8 cellular contexts compared by ENCODE assay signal in the genomic region with DNA sequence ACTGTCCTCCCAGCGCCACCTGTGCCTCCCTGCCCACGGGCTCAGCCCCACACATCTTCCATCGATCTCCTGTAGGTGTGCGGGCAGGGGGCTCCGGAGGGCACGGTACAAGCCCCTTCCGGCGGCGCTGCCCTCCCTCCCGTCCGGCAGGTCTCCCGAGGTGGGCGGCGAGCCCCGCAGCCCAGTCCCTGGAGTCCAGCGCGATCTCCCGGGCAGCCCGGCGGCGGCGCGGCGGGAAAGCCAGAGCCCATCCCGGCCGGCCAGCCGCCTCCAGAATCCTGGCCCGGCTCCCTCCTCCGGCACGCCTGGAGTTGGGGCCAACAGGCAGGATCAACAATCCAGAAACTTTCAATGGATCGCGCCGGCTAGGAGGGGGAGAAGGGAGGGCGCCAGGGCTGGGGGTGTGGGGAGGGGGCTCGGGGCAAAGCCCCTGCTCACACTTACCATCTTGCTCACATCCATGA.
DNase-seq lines count a peak whose midpoint lies in the region; ATAC-seq, FAIRE-seq and TF ChIP-seq lines count a peak whose summit lies in the region.

No MANE protein-coding gene starts in this region.

- H4K91ac ChIP-seq in trophoblast cell (ENCODE audit: low read depth, low read length): peak overlapping the region; percentile 39

- peak overlapping the region; percentile 69 for H2AK5ac ChIP-seq in trophoblast cell (ENCODE audit: low read length)

- peak overlapping the region; percentile 24 for H3K4ac ChIP-seq in trophoblast cell (ENCODE audit: low read depth, low read length)

- H3K36me3 ChIP-seq in HUES64 (ENCODE audit: insufficient read depth, low read length) (peaks cover 13% of the 10 kb centered on the region), adrenal gland (replicated peaks in 1 of 2) (no peaks in the 10 kb centered on the region), trophoblast cell (ENCODE audit: control insufficient read depth in 1 of 2, insufficient read depth in 2 of 2, low read length in 2 of 2) (no peaks in the 10 kb centered on the region)

- no peak for TF ChIP-seq POLR2A in adrenal gland (IDR thresholded peaks at IDR 0.05)

- H2BK12ac ChIP-seq in trophoblast cell (ENCODE audit: low read length): no peak overlapping the region

- intact Hi-C loops in adrenal gland (cut with DNase I): no loop called here
- intact Hi-C loops in left ventricle myocardium superior (cut with micrococcal nuclease): no loop called here

- peak overlapping the region; percentile 84 for H3K4me3 ChIP-seq in HUES64 (ENCODE audit: low read length)
- peak overlapping the region in 2 of 4 donors; percentile 67 to 93 for H3K4me3 ChIP-seq in adrenal gland
- peak overlapping the region; percentile 72 for H3K4me3 ChIP-seq in trophoblast cell (ENCODE audit: low read depth, low read length)

- under 1% methylated on average over 30 of the region's 35 CpGs for WGBS in HUES64
- WGBS in adrenal gland, 4 donors: 2 to 5% (median 2%) methylated on average over 8 to 35 of the region's 35 CpGs; no CpG with 5 or more reads in 1 of the 4 donors
- no CpG with 5 or more reads among the region's 35 CpGs for whole genome bisulfite sequencing in trophoblast cell (ENCODE audit: extremely low coverage, insufficient coverage, insufficient read length)

- peak overlapping the region; percentile 76 for H2AFZ ChIP-seq in trophoblast cell (ENCODE audit: insufficient read depth, low read length, poor library complexity)

- H3K79me1 ChIP-seq in trophoblast cell (ENCODE audit: low read length): peaks cover 14% of the 10 kb centered on the region

- H4K8ac ChIP-seq in trophoblast cell (ENCODE audit: low read depth, low read length): peak overlapping the region; percentile 46

- H3K27ac ChIP-seq in HUES64 (ENCODE audit: low read depth, low read length) (peak overlapping the region; percentile 99), adrenal gland (peak overlapping the region in 3 of 5 donors; percentile 30 to 89 (median 62)), trophoblast cell (ENCODE audit: low read depth, low read length) (peak overlapping the region; percentile 28)

- peak overlapping the region; percentile 64 for H3K14ac ChIP-seq in trophoblast cell (ENCODE audit: low read length)

- FAIRE-seq in HTR-8/SVneo (lab: Jason Lieb, UNC): no peak

- H3K9ac ChIP-seq in HUES64 (ENCODE audit: low read depth, low read length): peak overlapping the region; percentile 85
- peak overlapping the region; percentile 45 for H3K9ac ChIP-seq in trophoblast cell (ENCODE audit: low read length)

- H3K23ac ChIP-seq in trophoblast cell (ENCODE audit: low read length): no peak overlapping the region

- peak overlapping the region; percentile 63 for H4K12ac ChIP-seq in trophoblast cell (ENCODE audit: low read depth, low read length)

- H3K4me1 ChIP-seq in HUES64 (ENCODE audit: insufficient read depth, low read length): peaks cover 13% of the 10 kb centered on the region; the same call in 1 of the 2 replicates
- peaks cover 6 to 13% of the 10 kb centered on the region in 2 donors for H3K4me1 ChIP-seq in adrenal gland (replicated peaks in 1 of 2)
- peaks cover 6 to 12% of the 10 kb centered on the region in 2 experiments for H3K4me1 ChIP-seq in trophoblast cell (ENCODE audit: control insufficient read depth in 1 of 2, insufficient read depth in 2 of 2, low read length in 2 of 2)

- H2BK5ac ChIP-seq in trophoblast cell (ENCODE audit: low read depth, low read length, poor library complexity): no peak overlapping the region

- peak; percentile 81 for ATAC-seq in left ventricle myocardium superior

- peak overlapping the region; percentile 81 for H3K18ac ChIP-seq in trophoblast cell (ENCODE audit: low read length)

- H3K4me2 ChIP-seq in trophoblast cell (ENCODE audit: low read length): peak overlapping the region; percentile 76

- peak; percentile 20 for DNase-seq in CD1c-positive myeloid dendritic cell (ENCODE audit: extremely low spot score)
- DNase-seq in adrenal gland: peak; percentile 34 to 66 (median 57)
- DNase-seq in left ventricle myocardium superior: peak; percentile 79
- DNase-seq in trophoblast cell: peak in 1 of 2 donors; percentile 48
- no peak for DNase-seq in activated effector memory CD4-positive, alpha-beta T cell treated with Interleukin-2 at 50 U/mL for 16 hours
- DNase-seq in stimulated activated CD8-positive, alpha-beta memory T cell treated with anti-CD3 and anti-CD28 coated beads, Interleukin-4, amount 100 ng/mL, for 48 hours: no peak
- DNase-seq in HTR-8/SVneo (ENCODE audit: insufficient read length, low spot score): no peak

- peaks cover 6% of the 10 kb centered on the region for H3K79me2 ChIP-seq in trophoblast cell (ENCODE audit: control insufficient read depth, insufficient read depth, low read length, poor library complexity)

- H2BK120ac ChIP-seq in trophoblast cell (ENCODE audit: insufficient read depth, low read length, poor library complexity): no peak overlapping the region

- H3K27me3 ChIP-seq in HUES64 (ENCODE audit: insufficient read depth, low read length) (no peaks in the 10 kb centered on the region), adrenal gland (no peaks in the 10 kb centered on the region), trophoblast cell (ENCODE audit: insufficient read depth, low read length) (no peaks in the 10 kb centered on the region)

- no peak for TF ChIP-seq CTCF in adrenal gland (IDR thresholded peaks at IDR 0.05)

- H3K9me3 ChIP-seq in HUES64 (ENCODE audit: insufficient read depth, low read depth, low read length) (peaks cover 5% of the 10 kb centered on the region; the same call in 1 of the 2 replicates), adrenal gland (replicated peaks in 1 of 3) (no peaks in the 10 kb centered on the region), trophoblast cell (ENCODE audit: insufficient read depth, low read depth, low read length) (peaks cover 2% of the 10 kb centered on the region)

Comparison
In these comparisons a context has a peak if more than half of its experiments do, and no peak if none do; other contexts are left out.
1. DNase-seq: peak in CD1c-positive myeloid dendritic cell (single experiment), adrenal gland (7 of 7) and left ventricle myocardium superior (single experiment); none in activated effector memory CD4-positive, alpha-beta T cell treated with Interleukin-2 at 50 U/mL for 16 hours (single experiment), stimulated activated CD8-positive, alpha-beta memory T cell treated with anti-CD3 and anti-CD28 coated beads, Interleukin-4, amount 100 ng/mL, for 48 hours (single experiment) and HTR-8/SVneo (single experiment).
2. H3K27ac ChIP-seq: peak in every context shown above with its lines; median percentile 99 in HUES64; 62 in adrenal gland; 28 in trophoblast cell.